ENCODE assay signal across 14 cellular contexts in genomic region chr1:216193839-216194443, GRCh38.
DNase-seq lines count a peak whose midpoint lies in the region; ATAC-seq, FAIRE-seq and TF ChIP-seq lines count a peak whose summit lies in the region.
"Had no signal": no experiment of that assay in that cellular context is flagged by ENCODE, and none has a peak within 500 bp of the region (broad histone marks: within the 10 kb centered on the region; RNA-seq: fewer than 3 reads in every experiment).

No MANE protein-coding gene starts in this region.

- H3K9ac ChIP-seq in fibroblast of lung (ENCODE audit: insufficient read depth, low read length) = no peak overlapping the region
- H3K9ac ChIP-seq: BLaER1 had no signal

- no peak for TF ChIP-seq POLR2A in spleen (IDR thresholded peaks at IDR 0.05)
- TF ChIP-seq POLR2A in H54 (IDR thresholded peaks at IDR 0.05; ENCODE audit: low read depth, low read length) = no peak

- intact Hi-C loops in A673 (cut with micrococcal nuclease; ENCODE audit: unreplicated experiment) = no loop called here
- intact Hi-C loops in spleen (cut with DNase I; ENCODE audit: low total_unique reads) = no loop called here
- intact Hi-C loops in mucosa of descending colon (cut with DNase I, micrococcal nuclease) = no loop called here

- CTCF ChIA-PET in A673 (lab: Charles Lee) = interaction anchor here (1.2 kb wide), 1 partner anchor 82 kb away, joined by 5 read pairs; no protein-coding TSS in a partner anchor

- no peak overlapping the region for H3K4me2 ChIP-seq in fibroblast of lung (ENCODE audit: extremely low read depth, insufficient read depth, low read length)
- H3K4me2 ChIP-seq: BLaER1 had no signal

- H4K20me1 ChIP-seq in fibroblast of lung (ENCODE audit: control insufficient read depth, extremely low read depth, insufficient read depth, low read length) = no peaks in the 10 kb centered on the region
- H4K20me1 ChIP-seq: BLaER1 had no signal

- WGBS in spleen, 5 donors = 78 to 87% (median 81%) methylated on average over 7 of the region's 7 CpGs

- H3K27me3 ChIP-seq in A673 (replicated peaks; ENCODE audit: insufficient read depth, low read depth, low read length, poor library complexity) = peaks cover 22% of the 10 kb centered on the region
- H3K27me3 ChIP-seq in fibroblast of lung (ENCODE audit: control insufficient read depth, insufficient read depth, low read length) = no peaks in the 10 kb centered on the region
- H3K27me3 ChIP-seq in spleen (replicated peaks in 1 of 7) = no peaks in the 10 kb centered on the region
- H3K27me3 ChIP-seq: BLaER1, stomach had no signal

- POLR2A ChIA-PET in A673 (lab: Charles Lee; ENCODE audit: low non-redundant PET) = no interaction called here

- H3K36me3 ChIP-seq in A673 (ENCODE audit: insufficient read depth, low read length, poor library complexity, severe bottlenecking) (no peaks in the 10 kb centered on the region), fibroblast of lung (ENCODE audit: control insufficient read depth, insufficient read depth, low read length) (no peaks in the 10 kb centered on the region), spleen (no peaks in the 10 kb centered on the region), mucosa of descending colon (ENCODE audit: low read depth) (no peaks in the 10 kb centered on the region)
- H3K36me3 ChIP-seq: BLaER1, stomach had no signal

- no TSS peak for BruUV-seq in A673 (replicated peaks; lab: Mats Ljungman, UMichigan)

- TF ChIP-seq CTCF in A673 (conservative IDR thresholded peaks at IDR 0.05; ENCODE audit: low read depth, low read length) (peak; percentile 47), GM12874 (IDR thresholded peaks at IDR 0.05; ENCODE audit: insufficient read depth, low read depth, low read length) (peak; percentile 35; the same call in 1 of the 2 replicates), fibroblast of lung (conservative IDR thresholded peaks at IDR 0.05 in 1 of 2, IDR thresholded peaks at IDR 0.05 in 1 of 2; ENCODE audit: low read depth in 1 of 2, low read length in 2 of 2) (peak; percentile 1 to 22), spleen (IDR thresholded peaks at IDR 0.05 in 8 of 11, conservative IDR thresholded peaks at IDR 0.05 in 3 of 11) (no peak), mucosa of descending colon (IDR thresholded peaks at IDR 0.05) (no peak)

- peak; percentile 25 for DNase-seq in A673 (ENCODE audit: low spot score)
- peak; percentile 43 for DNase-seq in NCI-H2227 treated with DMSO at 0.1 percent for 48 hours (lab: John Stamatoyannopoulos, UW)
- DNase-seq in fibroblast of lung (ENCODE audit: low read depth in 2 of 2) = no peak
- no peak for DNase-seq in spleen
- DNase-seq in H54 (ENCODE audit: insufficient read length, low spot score) = no peak
- no peak for DNase-seq in mucosa of descending colon
- DNase-seq in NCI-H524 treated with DMSO at 0.1 percent for 48 hours (lab: John Stamatoyannopoulos, UW) = no peak
- DNase-seq: activated effector memory CD4-positive, alpha-beta T cell treated with Interleukin-2 at 50 U/mL for 16 hours; NCI-H2029 treated with DMSO at 0.1 percent for 48 hours; Right ventricle myocardium superior; stomach had no signal

- H3K4me1 ChIP-seq in A673 (ENCODE audit: insufficient read depth, low read length, poor library complexity, severe bottlenecking) (no peaks in the 10 kb centered on the region), fibroblast of lung (ENCODE audit: control insufficient read depth, extremely low read depth, insufficient read depth, low read length) (no peaks in the 10 kb centered on the region), spleen (no peaks in the 10 kb centered on the region), mucosa of descending colon (ENCODE audit: low read depth) (no peaks in the 10 kb centered on the region)
- H3K4me1 ChIP-seq: BLaER1, stomach had no signal

- H3K27ac ChIP-seq in A673 (ENCODE audit: low read depth, low read length, poor library complexity, severe bottlenecking) = no peak overlapping the region
- no peak overlapping the region for H3K27ac ChIP-seq in fibroblast of lung (ENCODE audit: insufficient read depth, low read length)
- H3K27ac ChIP-seq in spleen = no peak overlapping the region
- H3K27ac ChIP-seq: BLaER1, stomach had no signal

- ATAC-seq in mucosa of descending colon = no peak

- no peak overlapping the region for H2AFZ ChIP-seq in fibroblast of lung (ENCODE audit: low read length)

- H3K9me3 ChIP-seq in A673 (ENCODE audit: low read depth, low read length, poor library complexity, severe bottlenecking) = no peaks in the 10 kb centered on the region
- H3K9me3 ChIP-seq in fibroblast of lung (ENCODE audit: control insufficient read depth, insufficient read depth, low read depth, low read length) = no peaks in the 10 kb centered on the region
- H3K9me3 ChIP-seq in spleen = no peaks in the 10 kb centered on the region
- no peaks in the 10 kb centered on the region for H3K9me3 ChIP-seq in mucosa of descending colon
- H3K9me3 ChIP-seq: BLaER1, stomach had no signal

- H3K79me2 ChIP-seq in fibroblast of lung (ENCODE audit: control insufficient read depth, insufficient read depth, low read length) = no peaks in the 10 kb centered on the region

- H3K4me3 ChIP-seq in A673 (ENCODE audit: low read depth, low read length, poor library complexity, severe bottlenecking) = no peak overlapping the region
- H3K4me3 ChIP-seq in fibroblast of lung (replicated peaks in 1 of 4; ENCODE audit: control extremely low read depth in 1 of 4, insufficient read depth in 1 of 4, low read depth in 3 of 4, low read length in 4 of 4) = no peak overlapping the region
- H3K4me3 ChIP-seq in spleen = no peak overlapping the region
- no peak overlapping the region for H3K4me3 ChIP-seq in mucosa of descending colon
- H3K4me3 ChIP-seq: BLaER1, stomach had no signal

- FAIRE-seq in H54 (lab: Jason Lieb, UNC) = no peak
- FAIRE-seq: GM12891 had no signal

Comparison
In these comparisons a context has a peak if more than half of its experiments do, and no peak if none do; other contexts are left out.
1. DNase-seq: peak in A673 (single experiment) and NCI-H2227 treated with DMSO at 0.1 percent for 48 hours (single experiment); none in fibroblast of lung (0 of 2), spleen (single experiment), H54 (single experiment), mucosa of descending colon (0 of 3) and NCI-H524 treated with DMSO at 0.1 percent for 48 hours (single experiment).
2. CTCF ChIP-seq: peak in A673 (single experiment), GM12874 (single experiment) and fibroblast of lung (2 of 2); none in spleen (0 of 11) and mucosa of descending colon (single experiment).